In the genomic region with DNA sequence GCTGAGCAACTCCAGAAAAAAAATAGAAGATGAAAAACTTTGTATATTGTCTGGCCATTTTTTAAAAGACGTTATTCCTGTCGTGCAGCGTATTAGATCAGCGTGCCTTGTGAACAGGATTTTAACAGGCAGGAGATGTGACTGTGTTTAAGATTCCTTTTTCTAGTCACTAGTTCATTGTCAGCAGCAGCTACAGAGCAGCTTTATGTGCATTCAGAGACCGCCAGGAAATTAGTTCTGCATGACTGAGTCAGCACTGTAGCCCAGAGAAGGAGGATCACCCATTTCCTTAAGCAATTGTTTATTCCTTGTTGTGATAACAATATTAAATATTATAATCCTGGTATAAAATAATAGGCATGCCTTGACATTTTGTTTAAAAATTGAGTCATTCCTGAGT, we compare ENCODE assay signal across 12 cellular contexts.
A peak's percentile ranks its signal among the peaks of the same experiment; 100 is the strongest.
DNase-seq lines count a peak whose midpoint lies in the region; ATAC-seq and TF ChIP-seq lines count a peak whose summit lies in the region.
"Had no signal": no experiment of that assay in that cellular context is flagged by ENCODE, and none has a peak within 500 bp of the region (broad histone marks: within the 10 kb centered on the region; RNA-seq: fewer than 3 reads in every experiment).

No MANE protein-coding gene starts in this region.

- H3K27me3 Mint-ChIP-seq in WTC11 (ENCODE audit: low read depth): no peaks in the 10 kb centered on the region

- H3K36me3 Mint-ChIP-seq in WTC11: no peaks in the 10 kb centered on the region

- peaks cover 21% of the 10 kb centered on the region for H3K4me1 Mint-ChIP-seq in WTC11

- H3K27ac Mint-ChIP-seq in WTC11: peak overlapping the region; percentile 91

- ATAC-seq in WTC11 (peak; percentile 92), GM18868 (IDR thresholded peaks at IDR 0.05; ENCODE audit: unreplicated experiment) (no peak)

- POLR2A ChIA-PET in WTC11 (lab: Charles Lee): no interaction called here

- CTCF ChIA-PET in WTC11 (lab: Charles Lee): interaction anchor here (1.0 to 1.6 kb wide), 4 partner anchors 13 to 216 kb away, joined by 3 to 11 read pairs (median 4); partner anchors contain the start of gene ADGRB3

- peak overlapping the region; percentile 22; the same call in 1 of the 2 replicates for H3K4me3 Mint-ChIP-seq in WTC11

- H3K9me3 Mint-ChIP-seq in WTC11: no peaks in the 10 kb centered on the region

- TF ChIP-seq CTCF in WTC11 (IDR thresholded peaks at IDR 0.05) (no peak), GM10266 (IDR thresholded peaks at IDR 0.05; ENCODE audit: control insufficient read depth, insufficient read depth, low read depth, missing control alignments) (no peak)

- DNase-seq in DMS79 (lab: John Stamatoyannopoulos, UW) (peak; percentile 50), NCI-H2081 treated with DMSO at 0.1 percent for 48 hours (lab: John Stamatoyannopoulos, UW) (peak; percentile 5), WTC11 (ENCODE audit: low spot score) (no peak), midbrain (lab: John Stamatoyannopoulos, UW) (peak; percentile 39), HK-2 (ENCODE audit: unreplicated experiment) (no peak), GM10266 (ENCODE audit: extremely low spot score) (no peak)
- DNase-seq in stimulated activated CD4-positive, alpha-beta T cell treated with anti-CD3 and anti-CD28 coated beads, Interleukin-1b, Interleukin-23, amount 100 ng/mL, for 48 hours: no peak
- DNase-seq: Calu3, colonic mucosa, posterior cingulate gyrus, T-helper 1 cell had no signal

TF ChIP-seq in WTC11, 78 proteins besides CTCF, POLR2A, EP300 and RAD21:
- TF ChIP-seq ZNF138 (CRISPR knock-in tag; conservative IDR thresholded peaks at IDR 0.05) (no peak), SOX15 (CRISPR knock-in tag; IDR thresholded peaks at IDR 0.05) (no peak), EMX1 (CRISPR knock-in tag; IDR thresholded peaks at IDR 0.05) (no peak), ZNF317 (CRISPR knock-in tag; IDR thresholded peaks at IDR 0.05; ENCODE audit: borderline replicate concordance, low read depth) (no peak), GABPB1 (CRISPR knock-in tag; IDR thresholded peaks at IDR 0.05) (no peak), TEAD1 (CRISPR knock-in tag; IDR thresholded peaks at IDR 0.05) (no peak), CREB1 (CRISPR knock-in tag; IDR thresholded peaks at IDR 0.05) (no peak)
TF ChIP-seq in WTC11: peak in this region for 0.

Comparison
In these comparisons a context has a peak if more than half of its experiments do, and no peak if none do; other contexts are left out.
1. DNase-seq: peak in DMS79 (single experiment), NCI-H2081 treated with DMSO at 0.1 percent for 48 hours (single experiment) and midbrain (single experiment); none in WTC11 (single experiment), stimulated activated CD4-positive, alpha-beta T cell treated with anti-CD3 and anti-CD28 coated beads, Interleukin-1b, Interleukin-23, amount 100 ng/mL, for 48 hours (single experiment), HK-2 (single experiment) and GM10266 (single experiment).